ENCODE assay signal across 8 cellular contexts in the genomic region with DNA sequence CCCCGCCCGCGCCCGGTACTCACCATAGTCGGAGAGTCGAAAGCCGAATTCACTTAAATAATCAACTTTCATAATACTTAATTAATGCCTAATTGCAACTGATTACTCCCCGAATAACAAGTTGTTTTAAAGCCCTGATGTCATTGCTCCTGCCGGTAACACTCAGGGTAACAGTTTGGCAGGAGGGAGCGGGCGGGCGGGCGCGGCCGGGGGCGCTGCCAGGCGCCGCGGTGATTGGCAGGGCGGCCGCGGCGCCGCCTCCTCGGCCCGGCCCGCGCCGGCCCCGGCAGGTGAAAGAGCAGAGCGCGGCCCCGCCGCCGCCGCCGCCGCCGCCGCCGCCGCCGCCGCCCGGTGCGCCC.
DNase-seq lines count a peak whose midpoint lies in the region; ATAC-seq and TF ChIP-seq lines count a peak whose summit lies in the region.

No MANE protein-coding gene starts in this region.

- DNase-seq in NCI-H2171 treated with DMSO at 0.1 percent for 48 hours (lab: John Stamatoyannopoulos, UW) (peak; percentile 70), NCI-H2171 (lab: John Stamatoyannopoulos, UW) (no peak), RWPE2 (ENCODE audit: low spot score) (no peak), ascending aorta (ENCODE audit: low spot score in 2 of 2) (no peak), inferior parietal cortex (ENCODE audit: extremely low spot score) (peak; percentile 7), cerebellum (ENCODE audit: low spot score) (no peak)
- peak; percentile 20 to 52 (median 26) for DNase-seq in stimulated activated CD4-positive, alpha-beta T cell treated with anti-CD3 and anti-CD28 coated beads, TNF-alpha, amount 100 ng/mL, for 24 hours (ENCODE audit: low read depth in 3 of 3)

- no peaks in the 10 kb centered on the region for H3K27me3 ChIP-seq in RWPE2 (ENCODE audit: insufficient read depth, poor library complexity, severe bottlenecking)
- no peaks in the 10 kb centered on the region for H3K27me3 ChIP-seq in ascending aorta

- no peaks in the 10 kb centered on the region for H3K9me3 ChIP-seq in RWPE2 (ENCODE audit: severe bottlenecking)
- H3K9me3 ChIP-seq in ascending aorta = no peaks in the 10 kb centered on the region

- no peak for TF ChIP-seq CTCF in RWPE2 (IDR thresholded peaks at IDR 0.05; ENCODE audit: poor library complexity, severe bottlenecking)
- no peak for TF ChIP-seq CTCF in ascending aorta (IDR thresholded peaks at IDR 0.05)

- ATAC-seq in HG03039 (IDR thresholded peaks at IDR 0.05; ENCODE audit: unreplicated experiment) = peak; percentile 38
- ATAC-seq in RWPE2 (ENCODE audit: low read depth) = peak; percentile 47; the same call in 2 of the 3 replicates

- intact Hi-C loops in ascending aorta (cut with DNase I) = loop anchor here (2.0 to 5.0 kb wide), 4 partner anchors 31 to 869 kb away; no protein-coding TSS in a partner anchor

- H3K4me3 ChIP-seq in RWPE2 (ENCODE audit: severe bottlenecking) = peak overlapping the region; percentile 97
- peak overlapping the region; percentile 87 to 93 for H3K4me3 ChIP-seq in ascending aorta

- H3K27ac ChIP-seq in RWPE2 (ENCODE audit: poor library complexity, severe bottlenecking) = no peak overlapping the region
- peak overlapping the region; percentile 68 to 90 for H3K27ac ChIP-seq in ascending aorta

- H3K4me1 ChIP-seq in RWPE2 (ENCODE audit: insufficient read depth, poor library complexity, severe bottlenecking) (no peaks in the 10 kb centered on the region), ascending aorta (peaks cover 0 to 31% of the 10 kb centered on the region in 2 donors)

- no peaks in the 10 kb centered on the region for H3K36me3 ChIP-seq in RWPE2 (ENCODE audit: low read depth)
- H3K36me3 ChIP-seq in ascending aorta = no peaks in the 10 kb centered on the region

Comparison
In these comparisons a context has a peak if more than half of its experiments do, and no peak if none do; other contexts are left out.
1. DNase-seq: peak in NCI-H2171 treated with DMSO at 0.1 percent for 48 hours (single experiment), inferior parietal cortex (single experiment) and stimulated activated CD4-positive, alpha-beta T cell treated with anti-CD3 and anti-CD28 coated beads, TNF-alpha, amount 100 ng/mL, for 24 hours (3 of 3); none in NCI-H2171 (single experiment), RWPE2 (single experiment), ascending aorta (0 of 2) and cerebellum (single experiment).